Comparison of ENCODE assay signal across 9 cellular contexts in genomic region chr14:56581041-56581727, GRCh38. TPM values are rescaled to one million over a fixed set of nuclear protein-coding genes. Genes with fewer than 3 reads are reported as not detected.
A peak's percentile ranks its signal among the peaks of the same experiment; 100 is the strongest.
DNase-seq lines count a peak whose midpoint lies in the region; ATAC-seq, FAIRE-seq and TF ChIP-seq lines count a peak whose summit lies in the region.
"Had no signal": no experiment of that assay in that cellular context is flagged by ENCODE, and none has a peak within 500 bp of the region (broad histone marks: within the 10 kb centered on the region; RNA-seq: fewer than 3 reads in every experiment).

No MANE protein-coding gene starts in this region.

- H3K4me3 ChIP-seq in effector memory CD4-positive, alpha-beta T cell (ENCODE audit: insufficient read depth, low read depth, low read length, poor library complexity, severe bottlenecking), result peak overlapping the region; percentile 90

- H3K27ac Mint-ChIP-seq in progenitor cell of endocrine pancreas, result no peak overlapping the region

- H3K4me1 ChIP-seq in effector memory CD4-positive, alpha-beta T cell (ENCODE audit: control insufficient read depth, insufficient read depth, low read length, poor library complexity, severe bottlenecking), result peaks cover 14% of the 10 kb centered on the region

- TF ChIP-seq CTCF in progenitor cell of endocrine pancreas (IDR thresholded peaks at IDR 0.05; ENCODE audit: unreplicated experiment), result no peak

- H3K27me3 ChIP-seq in effector memory CD4-positive, alpha-beta T cell (replicated peaks; ENCODE audit: control insufficient read depth, insufficient read depth, low read length, poor library complexity, severe bottlenecking), result no peaks in the 10 kb centered on the region

- FAIRE-seq in RCC 7860 (lab: Jason Lieb, UNC), result no peak
- FAIRE-seq: A204.1 had no signal

- no peak for ATAC-seq in GM18861 (IDR thresholded peaks at IDR 0.05; ENCODE audit: unreplicated experiment)

- H3K9me3 Mint-ChIP-seq in progenitor cell of endocrine pancreas (ENCODE audit: low read depth), result no peaks in the 10 kb centered on the region

- peak; percentile 66 for DNase-seq in DMS53 (lab: John Stamatoyannopoulos, UW)
- DNase-seq in DMS53 treated with DMSO at 0.1 percent for 48 hours (lab: John Stamatoyannopoulos, UW; ENCODE audit: unreplicated experiment), result no peak
- DNase-seq in MV-4-11 (lab: John Stamatoyannopoulos, UW), result peak; percentile 20
- no peak for DNase-seq in effector memory CD4-positive, alpha-beta T cell
- DNase-seq in progenitor cell of endocrine pancreas (ENCODE audit: low spot score, unreplicated experiment), result no peak
- no peak for DNase-seq in NCI-H345 treated with DMSO at 0.1 percent for 48 hours (lab: John Stamatoyannopoulos, UW; ENCODE audit: unreplicated experiment)
- no peak for DNase-seq in RCC 7860 (ENCODE audit: low spot score)

- H3K9me3 ChIP-seq in effector memory CD4-positive, alpha-beta T cell (ENCODE audit: control insufficient read depth, low read length), result no peaks in the 10 kb centered on the region

- peaks cover 2% of the 10 kb centered on the region for H3K36me3 ChIP-seq in effector memory CD4-positive, alpha-beta T cell (ENCODE audit: control insufficient read depth, insufficient read depth, low read length)

- H3K4me1 Mint-ChIP-seq in progenitor cell of endocrine pancreas (ENCODE audit: low read depth), result peaks cover 30% of the 10 kb centered on the region

- H3K27me3 Mint-ChIP-seq in progenitor cell of endocrine pancreas, result no peaks in the 10 kb centered on the region

- H3K27ac ChIP-seq in effector memory CD4-positive, alpha-beta T cell (ENCODE audit: insufficient read depth, low read length, poor library complexity, severe bottlenecking), result no peak overlapping the region

- H3K4me3 Mint-ChIP-seq in progenitor cell of endocrine pancreas (ENCODE audit: low read depth), result peak overlapping the region; percentile 94

- H3K36me3 Mint-ChIP-seq in progenitor cell of endocrine pancreas (ENCODE audit: insufficient read depth), result peaks cover 4% of the 10 kb centered on the region

RNA-seq across cellular contexts. Expression of gene TMEM260, which starts 1.6 kb away (rescaled TPM):
- total RNA-seq in progenitor cell of endocrine pancreas, result 43.0 and 44.2 TPM in 2 replicates

Comparison
In these comparisons a context has a peak if more than half of its experiments do, and no peak if none do; other contexts are left out.
1. DNase-seq: peak in DMS53 (single experiment) and MV-4-11 (single experiment); none in DMS53 treated with DMSO at 0.1 percent for 48 hours (single experiment), effector memory CD4-positive, alpha-beta T cell (0 of 3), progenitor cell of endocrine pancreas (single experiment), NCI-H345 treated with DMSO at 0.1 percent for 48 hours (single experiment) and RCC 7860 (single experiment).